33 cellular contexts compared by ENCODE assay signal in genomic region chr5:97489010-97489840, GRCh38.
"Had no signal": no experiment of that assay in that cellular context is flagged by ENCODE, and none has a peak within 500 bp of the region (broad histone marks: within the 10 kb centered on the region; RNA-seq: fewer than 3 reads in every experiment).

No MANE protein-coding gene starts in this region.

- H3K9me3 Mint-ChIP-seq: activated CD4-positive, alpha-beta memory T cell treated with anti-CD3 and anti-CD28 coated beads for 36 hours; activated naive CD4-positive, alpha-beta T cell treated with anti-CD3 and anti-CD28 coated beads for 36 hours; activated naive CD4-positive, alpha-beta T cell treated with anti-CD3 and anti-CD28 coated beads, Interleukin-2, amount 50 U/mL, for 72 hours; activated T-cell treated with anti-CD3 and anti-CD28 coated beads, Interleukin-2, amount 50 U/mL, for 4 hours; activated T-helper 1 cell treated with anti-CD3 and anti-CD28 coated beads, Interleukin-12 subunit alpha, Interleukin-12 subunit beta, Interleukin-2, Interleukin-4 antibody, amounts not matched to agents 30 ng/mL and 10 ng/mL and 1 ng/mL, durations not matched to agents 14 hours and 24 hours and 36 hours; T-helper 1 cell treated with Interleukin-12 subunit alpha and Interleukin-12 subunit beta and Interleukin-4 antibody, amounts not matched to agents 30 μg/mL and 1 μg/mL, for 36 hours; T-helper 2 cell treated with Interferon-gamma antibody and Interleukin-4, amounts not matched to agents 5 μg/mL and 100 μg/mL, for 36 hours had no signal

- H3K27ac ChIP-seq: adrenal gland, KMS-11, SJSA1 had no signal

- H3K9me3 ChIP-seq: adrenal gland, SJSA1, SK-N-SH had no signal

- H3K27me3 ChIP-seq: adrenal gland, SJSA1 had no signal

- H3K4me3 ChIP-seq: adrenal gland, SJSA1 had no signal

- H3K36me3 Mint-ChIP-seq: activated CD4-positive, alpha-beta memory T cell treated with anti-CD3 and anti-CD28 coated beads for 36 hours; activated naive CD4-positive, alpha-beta T cell treated with anti-CD3 and anti-CD28 coated beads, Interleukin-2, amount 50 U/mL, for 72 hours; brain had no signal

- H3K4me3 Mint-ChIP-seq: activated B cell treated with CpG ODN at 0.5 μM for 24 hours; activated CD4-positive, alpha-beta memory T cell treated with anti-CD3 and anti-CD28 coated beads for 36 hours; activated naive CD4-positive, alpha-beta T cell treated with anti-CD3 and anti-CD28 coated beads for 36 hours; activated T-cell treated with anti-CD3 and anti-CD28 coated beads, Interleukin-2, amount 50 U/mL, for 4 hours; activated T-helper 1 cell treated with anti-CD3 and anti-CD28 coated beads, Interleukin-12 subunit alpha, Interleukin-12 subunit beta, Interleukin-2, Interleukin-4 antibody, amounts not matched to agents 30 ng/mL and 10 ng/mL and 1 ng/mL, durations not matched to agents 14 hours and 24 hours and 36 hours; brain; T-helper 1 cell treated with Interleukin-12 subunit alpha and Interleukin-12 subunit beta and Interleukin-4 antibody, amounts not matched to agents 30 μg/mL and 1 μg/mL, for 36 hours; T-helper 2 cell treated with Interferon-gamma antibody and Interleukin-4, amounts not matched to agents 5 μg/mL and 100 μg/mL, for 36 hours had no signal

- H3K4me1 ChIP-seq: adrenal gland, SJSA1 had no signal

- DNase-seq: activated B cell treated with CpG ODN at 0.5 μM for 24 hours; activated CD4-positive, alpha-beta memory T cell treated with anti-CD3 and anti-CD28 coated beads for 36 hours; activated CD4-positive, alpha-beta T cell treated with anti-CD3 and anti-CD28 coated beads for 4 hours; activated CD4-positive, alpha-beta T cell treated with anti-CD3 and anti-CD28 coated beads, Interleukin-2, amount 50 U/mL, for 1 hour; activated CD4-positive, CD25-positive, alpha-beta regulatory T cell treated with anti-CD3 and anti-CD28 coated beads, Interleukin-2, amount 50 U/mL, for 72 hours; activated CD8-positive, alpha-beta memory T cell treated with anti-CD3 and anti-CD28 coated beads, Interleukin-2, amount 50 U/mL, for 4 hours; activated gamma-delta T cell treated with Interleukin-2 at 50 U/mL for 16 hours; activated naive CD4-positive, alpha-beta T cell treated with anti-CD3 and anti-CD28 coated beads for 36 hours; activated T-cell treated with anti-CD3 and anti-CD28 coated beads for 4 hours; activated T-cell treated with anti-CD3 and anti-CD28 coated beads, Interleukin-2, amount 50 U/mL, for 4 hours; adrenal gland; central memory CD4-positive, alpha-beta T cell; MM.1S; MV-4-11; NCI-H1092; NCI-H1436 treated with DMSO at 0.1 percent for 48 hours; NCI-H1694 treated with DMSO at 0.1 percent for 48 hours; NCI-H2029 treated with DMSO at 0.1 percent for 48 hours; NCI-H2107; NCI-H2171; NCI-H510A; NCI-H526; NCI-H82; SHP77 treated with DMSO at 0.1 percent for 48 hours; SK-N-SH had no signal

- H3K9ac ChIP-seq: KMS-11, SK-N-SH had no signal

- ATAC-seq: activated naive CD4-positive, alpha-beta T cell treated with anti-CD3 and anti-CD28 coated beads, Interleukin-2, amount 50 U/mL, for 72 hours; activated T-cell treated with anti-CD3 and anti-CD28 coated beads, Interleukin-2, amount 50 U/mL, for 4 hours; Panc1 had no signal

- H3K4me1 Mint-ChIP-seq: activated B cell treated with CpG ODN at 0.5 μM for 24 hours had no signal

- H3K4me2 ChIP-seq: KMS-11, SK-N-SH had no signal

- H3K27me3 Mint-ChIP-seq: activated CD4-positive, alpha-beta memory T cell treated with anti-CD3 and anti-CD28 coated beads for 36 hours had no signal

- H3K36me3 ChIP-seq: adrenal gland, SJSA1 had no signal

- H3K27ac Mint-ChIP-seq: activated B cell treated with CpG ODN at 0.5 μM for 24 hours; activated CD4-positive, alpha-beta memory T cell treated with anti-CD3 and anti-CD28 coated beads for 36 hours; activated naive CD4-positive, alpha-beta T cell treated with anti-CD3 and anti-CD28 coated beads for 36 hours; activated naive CD4-positive, alpha-beta T cell treated with anti-CD3 and anti-CD28 coated beads, Interleukin-2, amount 50 U/mL, for 72 hours; activated T-helper 1 cell treated with anti-CD3 and anti-CD28 coated beads, Interleukin-12 subunit alpha, Interleukin-12 subunit beta, Interleukin-2, Interleukin-4 antibody, amounts not matched to agents 30 ng/mL and 10 ng/mL and 1 ng/mL, durations not matched to agents 14 hours and 24 hours and 36 hours; brain; T-helper 1 cell treated with Interleukin-12 subunit alpha and Interleukin-12 subunit beta and Interleukin-4 antibody, amounts not matched to agents 30 μg/mL and 1 μg/mL, for 36 hours; T-helper 2 cell treated with Interferon-gamma antibody and Interleukin-4, amounts not matched to agents 5 μg/mL and 100 μg/mL, for 36 hours had no signal
